ENCODE assay signal across 1 cellular context in the genomic region with DNA sequence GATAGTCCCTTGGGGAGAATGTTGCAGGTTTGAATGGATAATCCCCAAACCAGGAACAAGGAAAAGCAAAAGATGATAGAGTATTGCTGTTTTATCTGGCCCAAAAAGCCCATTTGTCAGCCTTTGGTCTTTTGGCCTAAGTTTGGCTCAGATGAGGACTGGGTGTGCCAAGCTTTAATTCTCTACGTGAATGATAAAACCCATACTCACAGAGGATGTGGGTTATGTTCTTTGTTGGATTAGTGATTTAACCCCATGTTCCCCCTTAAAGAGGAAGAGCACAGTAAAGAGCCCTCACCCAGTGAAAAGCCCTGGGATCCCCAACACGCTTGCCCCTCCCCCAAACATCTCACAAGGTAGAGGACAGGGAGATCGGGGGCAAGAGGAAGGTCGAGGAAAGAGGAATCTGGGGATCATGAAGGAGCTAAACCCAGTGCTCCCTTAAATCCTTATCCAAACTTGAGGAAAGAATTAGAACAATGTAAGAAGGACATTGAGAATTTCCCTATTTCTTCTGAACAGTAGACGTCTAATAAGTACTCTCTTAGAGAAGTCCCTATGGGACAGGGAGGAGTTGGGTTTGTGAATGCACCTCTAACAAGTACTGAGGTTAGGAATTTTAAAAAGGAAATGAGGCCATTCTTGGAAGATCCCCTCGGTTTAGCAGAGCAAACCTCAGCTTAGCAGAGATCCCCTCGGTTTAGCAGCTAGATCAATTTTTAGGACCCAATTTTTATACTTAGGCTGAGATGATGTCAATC.
TF ChIP-seq lines count a peak whose summit lies in the region.

No MANE protein-coding gene starts in this region.

TF ChIP-seq in HepG2, 621 proteins besides CTCF, POLR2A, EP300 and RAD21:
- TF ChIP-seq, protein P1, sequence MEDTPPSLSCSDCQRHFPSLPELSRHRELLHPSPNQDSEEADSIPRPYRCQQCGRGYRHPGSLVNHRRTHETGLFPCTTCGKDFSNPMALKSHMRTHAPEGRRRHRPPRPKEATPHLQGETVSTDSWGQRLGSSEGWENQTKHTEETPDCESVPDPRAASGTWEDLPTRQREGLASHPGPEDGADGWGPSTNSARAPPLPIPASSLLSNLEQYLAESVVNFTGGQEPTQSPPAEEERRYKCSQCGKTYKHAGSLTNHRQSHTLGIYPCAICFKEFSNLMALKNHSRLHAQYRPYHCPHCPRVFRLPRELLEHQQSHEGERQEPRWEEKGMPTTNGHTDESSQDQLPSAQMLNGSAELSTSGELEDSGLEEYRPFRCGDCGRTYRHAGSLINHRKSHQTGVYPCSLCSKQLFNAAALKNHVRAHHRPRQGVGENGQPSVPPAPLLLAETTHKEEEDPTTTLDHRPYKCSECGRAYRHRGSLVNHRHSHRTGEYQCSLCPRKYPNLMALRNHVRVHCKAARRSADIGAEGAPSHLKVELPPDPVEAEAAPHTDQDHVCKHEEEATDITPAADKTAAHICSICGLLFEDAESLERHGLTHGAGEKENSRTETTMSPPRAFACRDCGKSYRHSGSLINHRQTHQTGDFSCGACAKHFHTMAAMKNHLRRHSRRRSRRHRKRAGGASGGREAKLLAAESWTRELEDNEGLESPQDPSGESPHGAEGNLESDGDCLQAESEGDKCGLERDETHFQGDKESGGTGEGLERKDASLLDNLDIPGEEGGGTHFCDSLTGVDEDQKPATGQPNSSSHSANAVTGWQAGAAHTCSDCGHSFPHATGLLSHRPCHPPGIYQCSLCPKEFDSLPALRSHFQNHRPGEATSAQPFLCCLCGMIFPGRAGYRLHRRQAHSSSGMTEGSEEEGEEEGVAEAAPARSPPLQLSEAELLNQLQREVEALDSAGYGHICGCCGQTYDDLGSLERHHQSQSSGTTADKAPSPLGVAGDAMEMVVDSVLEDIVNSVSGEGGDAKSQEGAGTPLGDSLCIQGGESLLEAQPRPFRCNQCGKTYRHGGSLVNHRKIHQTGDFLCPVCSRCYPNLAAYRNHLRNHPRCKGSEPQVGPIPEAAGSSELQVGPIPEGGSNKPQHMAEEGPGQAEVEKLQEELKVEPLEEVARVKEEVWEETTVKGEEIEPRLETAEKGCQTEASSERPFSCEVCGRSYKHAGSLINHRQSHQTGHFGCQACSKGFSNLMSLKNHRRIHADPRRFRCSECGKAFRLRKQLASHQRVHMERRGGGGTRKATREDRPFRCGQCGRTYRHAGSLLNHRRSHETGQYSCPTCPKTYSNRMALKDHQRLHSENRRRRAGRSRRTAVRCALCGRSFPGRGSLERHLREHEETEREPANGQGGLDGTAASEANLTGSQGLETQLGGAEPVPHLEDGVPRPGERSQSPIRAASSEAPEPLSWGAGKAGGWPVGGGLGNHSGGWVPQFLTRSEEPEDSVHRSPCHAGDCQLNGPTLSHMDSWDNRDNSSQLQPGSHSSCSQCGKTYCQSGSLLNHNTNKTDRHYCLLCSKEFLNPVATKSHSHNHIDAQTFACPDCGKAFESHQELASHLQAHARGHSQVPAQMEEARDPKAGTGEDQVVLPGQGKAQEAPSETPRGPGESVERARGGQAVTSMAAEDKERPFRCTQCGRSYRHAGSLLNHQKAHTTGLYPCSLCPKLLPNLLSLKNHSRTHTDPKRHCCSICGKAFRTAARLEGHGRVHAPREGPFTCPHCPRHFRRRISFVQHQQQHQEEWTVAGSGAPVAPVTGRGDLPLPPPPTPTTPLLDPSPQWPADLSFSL (CRISPR knock-in tag; IDR thresholded peaks at IDR 0.05): no peak
- TF ChIP-seq ZSCAN20 (CRISPR knock-in tag; IDR thresholded peaks at IDR 0.05; ENCODE audit: borderline replicate concordance) (no peak), HES4 (CRISPR knock-in tag; IDR thresholded peaks at IDR 0.05; ENCODE audit: borderline replicate concordance) (no peak), CHCHD3 (CRISPR knock-in tag; IDR thresholded peaks at IDR 0.05) (no peak), CEBPB (IDR thresholded peaks at IDR 0.05; ENCODE audit: borderline replicate concordance, low read depth, low read length) (no peak)
- TF ChIP-seq, protein P2, sequence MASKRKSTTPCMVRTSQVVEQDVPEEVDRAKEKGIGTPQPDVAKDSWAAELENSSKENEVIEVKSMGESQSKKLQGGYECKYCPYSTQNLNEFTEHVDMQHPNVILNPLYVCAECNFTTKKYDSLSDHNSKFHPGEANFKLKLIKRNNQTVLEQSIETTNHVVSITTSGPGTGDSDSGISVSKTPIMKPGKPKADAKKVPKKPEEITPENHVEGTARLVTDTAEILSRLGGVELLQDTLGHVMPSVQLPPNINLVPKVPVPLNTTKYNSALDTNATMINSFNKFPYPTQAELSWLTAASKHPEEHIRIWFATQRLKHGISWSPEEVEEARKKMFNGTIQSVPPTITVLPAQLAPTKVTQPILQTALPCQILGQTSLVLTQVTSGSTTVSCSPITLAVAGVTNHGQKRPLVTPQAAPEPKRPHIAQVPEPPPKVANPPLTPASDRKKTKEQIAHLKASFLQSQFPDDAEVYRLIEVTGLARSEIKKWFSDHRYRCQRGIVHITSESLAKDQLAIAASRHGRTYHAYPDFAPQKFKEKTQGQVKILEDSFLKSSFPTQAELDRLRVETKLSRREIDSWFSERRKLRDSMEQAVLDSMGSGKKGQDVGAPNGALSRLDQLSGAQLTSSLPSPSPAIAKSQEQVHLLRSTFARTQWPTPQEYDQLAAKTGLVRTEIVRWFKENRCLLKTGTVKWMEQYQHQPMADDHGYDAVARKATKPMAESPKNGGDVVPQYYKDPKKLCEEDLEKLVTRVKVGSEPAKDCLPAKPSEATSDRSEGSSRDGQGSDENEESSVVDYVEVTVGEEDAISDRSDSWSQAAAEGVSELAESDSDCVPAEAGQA (IDR thresholded peaks at IDR 0.05; ENCODE audit: low read depth): no peak
- TF ChIP-seq, protein P2 (CRISPR knock-in tag; IDR thresholded peaks at IDR 0.05; ENCODE audit: borderline replicate concordance): no peak
